1 cellular context compared by ENCODE assay signal in genomic region chr3:105351821-105352220, GRCh38.
A peak's percentile ranks its signal among the peaks of the same experiment; 100 is the strongest.
TF ChIP-seq lines count a peak whose summit lies in the region.

No MANE protein-coding gene starts in this region.

TF ChIP-seq in SK-N-SH, 30 proteins besides CTCF, POLR2A, EP300 and RAD21 (continued from another document):
- no peak for TF ChIP-seq ZBTB33 (IDR thresholded peaks at IDR 0.05; ENCODE audit: borderline replicate concordance, low read depth)
- TF ChIP-seq FOSL2 (IDR thresholded peaks at IDR 0.05; ENCODE audit: borderline replicate concordance, low read depth): peak; percentile 39; the same call in 1 of the 2 replicates
- no peak for TF ChIP-seq SMC3 (IDR thresholded peaks at IDR 0.05; ENCODE audit: low read depth, low read length)
- TF ChIP-seq JUND (IDR thresholded peaks at IDR 0.05): peak; percentile 49; the same call in 1 of the 2 replicates
- no peak for TF ChIP-seq FOXM1 (IDR thresholded peaks at IDR 0.05; ENCODE audit: low read depth)
